ENCODE assay signal across 17 cellular contexts in genomic region chr2:196172976-196173375, GRCh38. TPM values are rescaled to one million over a fixed set of nuclear protein-coding genes. Genes with fewer than 3 reads are reported as not detected.
DNase-seq lines count a peak whose midpoint lies in the region; TF ChIP-seq lines count a peak whose summit lies in the region.
"Had no signal": no experiment of that assay in that cellular context is flagged by ENCODE, and none has a peak within 500 bp of the region (broad histone marks: within the 10 kb centered on the region; RNA-seq: fewer than 3 reads in every experiment).

No MANE protein-coding gene starts in this region.

- no peaks in the 10 kb centered on the region for H3K27me3 Mint-ChIP-seq in T-helper 2 cell treated with Interferon-gamma antibody and Interleukin-4, amounts not matched to agents 5 μg/mL and 100 μg/mL, for 36 hours (ENCODE audit: low read depth)
- no peaks in the 10 kb centered on the region for H3K27me3 Mint-ChIP-seq in osteocyte (ENCODE audit: unreplicated experiment)
- H3K27me3 Mint-ChIP-seq in mesothelial cell of epicardium (ENCODE audit: low read depth), result no peaks in the 10 kb centered on the region
- H3K27me3 Mint-ChIP-seq in chondrocyte (ENCODE audit: low read depth), result no peaks in the 10 kb centered on the region

- no peak overlapping the region for H3K4me3 ChIP-seq in ascending aorta
- H3K4me3 ChIP-seq: GM23248, K562, sigmoid colon had no signal

- TF ChIP-seq CTCF in ascending aorta (IDR thresholded peaks at IDR 0.05), result no peak
- no peak for TF ChIP-seq CTCF in osteocyte (IDR thresholded peaks at IDR 0.05)
- TF ChIP-seq CTCF in mesothelial cell of epicardium (IDR thresholded peaks at IDR 0.05; ENCODE audit: unreplicated experiment), result no peak
- no peak for TF ChIP-seq CTCF in chondrocyte (IDR thresholded peaks at IDR 0.05)

- no peaks in the 10 kb centered on the region for H3K27me3 ChIP-seq in ascending aorta
- H3K27me3 ChIP-seq: sigmoid colon had no signal

- peaks cover 47% of the 10 kb centered on the region for H3K4me1 Mint-ChIP-seq in T-helper 2 cell treated with Interferon-gamma antibody and Interleukin-4, amounts not matched to agents 5 μg/mL and 100 μg/mL, for 36 hours (ENCODE audit: low read depth)
- H3K4me1 Mint-ChIP-seq in osteocyte (ENCODE audit: unreplicated experiment) (peaks cover 4% of the 10 kb centered on the region), mesothelial cell of epicardium (peaks cover 22% of the 10 kb centered on the region), chondrocyte (ENCODE audit: low read depth) (peaks cover 22% of the 10 kb centered on the region)

- peak overlapping the region; percentile 84 for H3K27ac Mint-ChIP-seq in T-helper 2 cell treated with Interferon-gamma antibody and Interleukin-4, amounts not matched to agents 5 μg/mL and 100 μg/mL, for 36 hours
- no peak overlapping the region for H3K27ac Mint-ChIP-seq in osteocyte (ENCODE audit: unreplicated experiment)
- no peak overlapping the region for H3K27ac Mint-ChIP-seq in mesothelial cell of epicardium
- H3K27ac Mint-ChIP-seq in chondrocyte (ENCODE audit: unreplicated experiment), result no peak overlapping the region

- H3K9me3 ChIP-seq in ascending aorta, result no peaks in the 10 kb centered on the region
- H3K9me3 ChIP-seq: sigmoid colon had no signal

- H3K27ac ChIP-seq in ascending aorta, result peak overlapping the region; percentile 26 to 75
- H3K27ac ChIP-seq: 22Rv1, GM23248 had no signal

- no peaks in the 10 kb centered on the region for H3K9me3 Mint-ChIP-seq in T-helper 2 cell treated with Interferon-gamma antibody and Interleukin-4, amounts not matched to agents 5 μg/mL and 100 μg/mL, for 36 hours
- H3K9me3 Mint-ChIP-seq in osteocyte (ENCODE audit: unreplicated experiment) (no peaks in the 10 kb centered on the region), mesothelial cell of epicardium (no peaks in the 10 kb centered on the region), chondrocyte (ENCODE audit: low read depth) (no peaks in the 10 kb centered on the region)

- H3K4me3 Mint-ChIP-seq in T-helper 2 cell treated with Interferon-gamma antibody and Interleukin-4, amounts not matched to agents 5 μg/mL and 100 μg/mL, for 36 hours, result peak overlapping the region; percentile 82
- H3K4me3 Mint-ChIP-seq in osteocyte (ENCODE audit: unreplicated experiment), result peak overlapping the region; percentile 31
- no peak overlapping the region for H3K4me3 Mint-ChIP-seq in mesothelial cell of epicardium
- no peak overlapping the region for H3K4me3 Mint-ChIP-seq in chondrocyte (ENCODE audit: unreplicated experiment)

- DNase-seq in T-helper 2 cell treated with Interferon-gamma antibody and Interleukin-4, amounts not matched to agents 5 μg/mL and 100 μg/mL, for 36 hours (ENCODE audit: low spot score), result no peak
- DNase-seq in T-helper 2 cell (no peak), NAMALWA (ENCODE audit: low spot score) (peak; percentile 38), ascending aorta (ENCODE audit: low spot score in 2 of 2) (no peak), osteocyte (ENCODE audit: extremely low spot score, unreplicated experiment) (no peak), mesothelial cell of epicardium (ENCODE audit: low spot score in 2 of 2, unreplicated experiment in 2 of 2) (no peak), SHP77 (lab: John Stamatoyannopoulos, UW) (no peak), chondrocyte (ENCODE audit: low spot score) (no peak)
- DNase-seq: cortex of kidney, GM23248, left colon, NCI-H146, NCI-H526 treated with DMSO at 0.1 percent for 48 hours, RPMI8226, sigmoid colon had no signal

- no peaks in the 10 kb centered on the region for H3K36me3 ChIP-seq in ascending aorta
- H3K36me3 ChIP-seq: sigmoid colon had no signal

- intact Hi-C loops in ascending aorta (cut with DNase I), result loop anchor here (5.0 kb wide), 4 partner anchors 61 to 516 kb away; partner anchors contain the start of gene SLC39A10

- peaks cover 28% of the 10 kb centered on the region for H3K36me3 Mint-ChIP-seq in T-helper 2 cell treated with Interferon-gamma antibody and Interleukin-4, amounts not matched to agents 5 μg/mL and 100 μg/mL, for 36 hours (ENCODE audit: low read depth)
- no peaks in the 10 kb centered on the region for H3K36me3 Mint-ChIP-seq in osteocyte (ENCODE audit: unreplicated experiment)
- H3K36me3 Mint-ChIP-seq in mesothelial cell of epicardium, result no peaks in the 10 kb centered on the region
- no peaks in the 10 kb centered on the region for H3K36me3 Mint-ChIP-seq in chondrocyte (ENCODE audit: low read depth)

- H3K4me1 ChIP-seq in ascending aorta, result no peaks in the 10 kb centered on the region

RNA-seq across cellular contexts. Expression of gene STK17B, which starts 1.6 kb away (rescaled TPM):
- total RNA-seq in ascending aorta (8.4 TPM), osteocyte (77.5 and 89.3 TPM in 2 replicates), mesothelial cell of epicardium (35.2 to 36.5 TPM (median 35.6 TPM) in 3 replicates), chondrocyte (35.4 to 50.2 TPM (median 37.2 TPM) in 3 replicates)

Comparison
In these comparisons a context has a peak if more than half of its experiments do, and no peak if none do; other contexts are left out.
1. H3K4me3 Mint-ChIP-seq: peak in T-helper 2 cell treated with Interferon-gamma antibody and Interleukin-4, amounts not matched to agents 5 μg/mL and 100 μg/mL, for 36 hours (single experiment) and osteocyte (single experiment); none in mesothelial cell of epicardium (single experiment) and chondrocyte (single experiment).